ENCODE assay signal across 9 cellular contexts in genomic region chr12:79737875-79738718, GRCh38. TPM values are rescaled to one million over a fixed set of nuclear protein-coding genes. Genes with fewer than 3 reads are reported as not detected.
DNase-seq lines count a peak whose midpoint lies in the region; ATAC-seq and TF ChIP-seq lines count a peak whose summit lies in the region.
"Had no signal": no experiment of that assay in that cellular context is flagged by ENCODE, and none has a peak within 500 bp of the region (broad histone marks: within the 10 kb centered on the region; RNA-seq: fewer than 3 reads in every experiment).

No MANE protein-coding gene starts in this region.

- H3K9me3 ChIP-seq in adrenal gland (replicated peaks in 1 of 3): no peaks in the 10 kb centered on the region
- H3K9me3 ChIP-seq: BLaER1 had no signal

- H3K4me3 ChIP-seq in adrenal gland: no peak overlapping the region
- H3K4me3 ChIP-seq: BLaER1 had no signal

- H3K4me1 ChIP-seq in adrenal gland (replicated peaks in 1 of 2): no peaks in the 10 kb centered on the region
- H3K4me1 ChIP-seq: BLaER1 had no signal

- H3K27ac ChIP-seq in adrenal gland: no peak overlapping the region
- H3K27ac ChIP-seq: BLaER1 had no signal

- H3K36me3 ChIP-seq in adrenal gland (replicated peaks in 1 of 2): no peaks in the 10 kb centered on the region
- H3K36me3 ChIP-seq: BLaER1 had no signal

- intact Hi-C loops in adrenal gland (cut with DNase I): loop anchor here in 1 of 2 donors (5.0 kb wide), 2 partner anchors 191 to 321 kb away; no protein-coding TSS in a partner anchor

- TF ChIP-seq POLR2A in adrenal gland (IDR thresholded peaks at IDR 0.05): no peak

- ATAC-seq in GM19438 (IDR thresholded peaks at IDR 0.05; ENCODE audit: low read depth, unreplicated experiment) (peak; percentile 72), HG03460 (IDR thresholded peaks at IDR 0.05; ENCODE audit: unreplicated experiment) (peak; percentile 75)

- TF ChIP-seq CTCF in adrenal gland (IDR thresholded peaks at IDR 0.05): peak; percentile 43 to 72 (median 58)

- peaks cover 4% of the 10 kb centered on the region for H3K27me3 ChIP-seq in adrenal gland
- H3K27me3 ChIP-seq: BLaER1 had no signal

- DNase-seq in DMS 273 (lab: John Stamatoyannopoulos, UW; ENCODE audit: unreplicated experiment): peak; percentile 72
- DNase-seq in DMS 273 treated with DMSO at 0.1 percent for 48 hours (lab: John Stamatoyannopoulos, UW): no peak
- DNase-seq in NCI-H226: peak; percentile 45
- DNase-seq in adrenal gland: peak in 6 of 7 donors; percentile 18 to 51 (median 30)
- DNase-seq in iPS-NIHi11 (ENCODE audit: low spot score): peak; percentile 87
- peak; percentile 64 for DNase-seq in superior temporal gyrus (ENCODE audit: extremely low spot score)

- WGBS in adrenal gland, 4 donors: 13 to 21% (median 16%) methylated on average over 4 of the region's 4 CpGs

RNA-seq across cellular contexts. Expression of gene PAWR, which starts 47.3 kb away (rescaled TPM):
- 10 to 100 TPM; 15.1 to 63.7 (median 32.8) TPM for total RNA-seq in adrenal gland
- 10 to 100 TPM; 15.5 to 17.2 (median 16.5) TPM for polyA plus RNA-seq in adrenal gland
